Comparison of ENCODE assay signal across 8 cellular contexts in genomic region chr4:127964426-127965061, GRCh38. TPM values are rescaled to one million over a fixed set of nuclear protein-coding genes. Genes with fewer than 3 reads are reported as not detected.
A peak's percentile ranks its signal among the peaks of the same experiment; 100 is the strongest.
DNase-seq lines count a peak whose midpoint lies in the region; ATAC-seq and TF ChIP-seq lines count a peak whose summit lies in the region.
"Not testable (repeated sequence)": the region's sequence is repeated elsewhere in the genome, so short reads cannot be mapped to it uniquely, and the experiment has no call there.

No MANE protein-coding gene starts in this region.

- TF ChIP-seq POLR2A in vagina (IDR thresholded peaks at IDR 0.05), result not testable (repeated sequence)

- H3K27ac ChIP-seq in KOPT-K1 (ENCODE audit: low read depth, low read length, poor library complexity, severe bottlenecking) (peak overlapping the region; percentile 93), iPS-20b (ENCODE audit: low read length) (peak overlapping the region; percentile 97), rectal smooth muscle tissue (ENCODE audit: low read depth, low read length) (peak overlapping the region; percentile 86), vagina (peak overlapping the region; percentile 92)

- H3K9me3 ChIP-seq in KOPT-K1 (ENCODE audit: insufficient read depth, low read length, poor library complexity, severe bottlenecking); iPS-20b (ENCODE audit: insufficient read depth, low read depth, low read length); vagina: not testable (repeated sequence)

- H3K9ac ChIP-seq in iPS-20b (ENCODE audit: low read depth, low read length) (peak overlapping the region; percentile 97), rectal smooth muscle tissue (ENCODE audit: low read length) (peak overlapping the region; percentile 79)

- not testable (repeated sequence) for TF ChIP-seq CTCF in WI38 (IDR thresholded peaks at IDR 0.05; ENCODE audit: low read depth, low read length); vagina (IDR thresholded peaks at IDR 0.05)

- intact Hi-C loops in vagina (cut with DNase I), result loop anchor here (5.0 kb wide), 1 partner anchor 182 kb away; the partner anchor contains the start of gene HSPA4L

- H3K4me1 ChIP-seq in iPS-20b (ENCODE audit: insufficient read depth, low read length); rectal smooth muscle tissue (ENCODE audit: control insufficient read depth, insufficient read depth, low read length): not testable (repeated sequence)
- peaks cover 16% of the 10 kb centered on the region for H3K4me1 ChIP-seq in vagina

- H3K4me3 Mint-ChIP-seq in central memory CD8-positive, alpha-beta T cell, result peak overlapping the region; percentile 90

- DNase-seq in central memory CD8-positive, alpha-beta T cell (ENCODE audit: low spot score in 2 of 2); vagina (ENCODE audit: extremely low spot score in 2 of 2): not testable (repeated sequence)

- peak; percentile 25 for ATAC-seq in GM18870 (IDR thresholded peaks at IDR 0.05; ENCODE audit: unreplicated experiment)
- ATAC-seq in HG02642 (IDR thresholded peaks at IDR 0.05; ENCODE audit: poor library complexity, unreplicated experiment), result peak; percentile 26
- peak; percentile 5 for ATAC-seq in central memory CD8-positive, alpha-beta T cell (replicated peaks; ENCODE audit: extremely low read depth, poor library complexity, severe bottlenecking)

- H3K27me3 ChIP-seq in iPS-20b (ENCODE audit: insufficient read depth, low read length); rectal smooth muscle tissue (ENCODE audit: control insufficient read depth, insufficient read depth, low read length); vagina: not testable (repeated sequence)

- H3K36me3 ChIP-seq in KOPT-K1 (ENCODE audit: insufficient read depth, low read length), result peaks cover 14% of the 10 kb centered on the region
- H3K36me3 ChIP-seq in iPS-20b (ENCODE audit: insufficient read depth, low read depth, low read length); rectal smooth muscle tissue (ENCODE audit: control insufficient read depth, insufficient read depth, low read length); vagina: not testable (repeated sequence)

- H3K4me1 Mint-ChIP-seq in central memory CD8-positive, alpha-beta T cell, result peaks cover 40% of the 10 kb centered on the region

- H3K27me3 Mint-ChIP-seq in central memory CD8-positive, alpha-beta T cell, result not testable (repeated sequence)

- peak overlapping the region; percentile 97 for H3K4me3 ChIP-seq in WI38 (ENCODE audit: low read depth, low read length)
- peak overlapping the region; percentile 100 for H3K4me3 ChIP-seq in iPS-20b (ENCODE audit: low read length)
- peak overlapping the region; percentile 90 for H3K4me3 ChIP-seq in rectal smooth muscle tissue (ENCODE audit: low read length)
- H3K4me3 ChIP-seq in vagina, result peak overlapping the region; percentile 68 to 77

- H3K36me3 Mint-ChIP-seq in central memory CD8-positive, alpha-beta T cell (ENCODE audit: insufficient read depth), result peaks cover 23% of the 10 kb centered on the region

- not testable (repeated sequence) for H3K9me3 Mint-ChIP-seq in central memory CD8-positive, alpha-beta T cell

- peak overlapping the region; percentile 92 for H3K27ac Mint-ChIP-seq in central memory CD8-positive, alpha-beta T cell (ENCODE audit: low read depth)

RNA-seq across cellular contexts. Expression of gene MFSD8, which starts 0.4 kb away (rescaled TPM):
- total RNA-seq in vagina, result 38.8 TPM

RNA-seq across cellular contexts. Expression of gene ABHD18, which starts 0.7 kb away (rescaled TPM):
- total RNA-seq in vagina, result 8.6 TPM
